8 cellular contexts compared by ENCODE assay signal in genomic region chr5:150489358-150490295, GRCh38. TPM values are rescaled to one million over a fixed set of nuclear protein-coding genes. Genes with fewer than 3 reads are reported as not detected.
A peak's percentile ranks its signal among the peaks of the same experiment; 100 is the strongest.
DNase-seq lines count a peak whose midpoint lies in the region; ATAC-seq and TF ChIP-seq lines count a peak whose summit lies in the region.

No MANE protein-coding gene starts in this region.

- peaks cover 20 to 67% of the 10 kb centered on the region in 2 experiments; a peak in 3 of 4 replicates for H3K79me1 ChIP-seq in IMR-90 (ENCODE audit: low read depth in 1 of 2, low read length in 2 of 2)

- peak overlapping the region; percentile 88 for H3K4me2 ChIP-seq in IMR-90 (ENCODE audit: low read depth, low read length)

- H3K36me3 ChIP-seq in IMR-90 (ENCODE audit: control insufficient read depth, insufficient read depth, low read length): peaks cover 3% of the 10 kb centered on the region; the same call in 1 of the 2 replicates

- peaks cover 22% of the 10 kb centered on the region for H3K9me1 ChIP-seq in IMR-90 (ENCODE audit: insufficient read depth, low read length)

- peaks cover 58% of the 10 kb centered on the region for H4K20me1 ChIP-seq in IMR-90 (ENCODE audit: insufficient read depth, low read length)

- no peak overlapping the region for H3K27ac Mint-ChIP-seq in activated T-cell treated with anti-CD3 and anti-CD28 coated beads, Interleukin-2, amount 50 U/mL, for 24 hours

- peaks cover 53% of the 10 kb centered on the region for H3K4me1 ChIP-seq in IMR-90 (ENCODE audit: control insufficient read depth, insufficient read depth, low read length)

- peak overlapping the region; percentile 50 for H2BK20ac ChIP-seq in IMR-90 (ENCODE audit: low read depth, low read length)

- peak overlapping the region; percentile 87 for H3K4ac ChIP-seq in IMR-90 (ENCODE audit: low read depth, low read length)

- no peaks in the 10 kb centered on the region for H3K9me3 ChIP-seq in IMR-90 (ENCODE audit: control insufficient read depth, insufficient read depth, low read length)

- dilution Hi-C loops in IMR-90 (cut with HindIII; ENCODE audit: low sequenced_read_pairs, unreplicated experiment): no loop called here

- H3K4me1 Mint-ChIP-seq in activated T-cell treated with anti-CD3 and anti-CD28 coated beads, Interleukin-2, amount 50 U/mL, for 24 hours (ENCODE audit: low read depth): peaks cover 11% of the 10 kb centered on the region

- no peak for TF ChIP-seq CTCF in IMR-90 (conservative IDR thresholded peaks at IDR 0.05; ENCODE audit: low read depth, low read length)
- no peak for TF ChIP-seq CTCF in dorsolateral prefrontal cortex (IDR thresholded peaks at IDR 0.05 in 54 of 56, conservative IDR thresholded peaks at IDR 0.05 in 2 of 56; ENCODE audit: low read depth in 1 of 56, partially characterized antibody in 56 of 56)

- H3K4me3 Mint-ChIP-seq in activated T-cell treated with anti-CD3 and anti-CD28 coated beads, Interleukin-2, amount 50 U/mL, for 24 hours: no peak overlapping the region

- WGBS in IMR-90 (ENCODE audit: extremely low coverage in 2 of 2, insufficient read length in 1 of 2), 2 experiments: 53% methylated on average over 2 of the region's 9 CpGs; no CpG with 5 or more reads in 1 of the 2 experiments

- H2AFZ ChIP-seq in IMR-90 (replicated peaks; ENCODE audit: low read length, poor library complexity): peak overlapping the region; percentile 17

- POLR2A ChIA-PET in IMR-90 (lab: Charles Lee; ENCODE audit: unreplicated experiment): interaction anchor here (0.6 to 1.1 kb wide), 2 partner anchors 18 to 147 kb away, joined by 3 to 7 read pairs; no protein-coding TSS in a partner anchor

- peak; percentile 84 for ATAC-seq in GM21576 (IDR thresholded peaks at IDR 0.05; ENCODE audit: unreplicated experiment)
- peak; percentile 1; the same call in 1 of the 2 replicates for ATAC-seq in IMR-90 (ENCODE audit: low read depth)

- peaks cover 14% of the 10 kb centered on the region for H3K27me3 Mint-ChIP-seq in activated T-cell treated with anti-CD3 and anti-CD28 coated beads, Interleukin-2, amount 50 U/mL, for 24 hours

- H2AK5ac ChIP-seq in IMR-90 (ENCODE audit: low read depth, low read length): peak overlapping the region; percentile 31

- H3K14ac ChIP-seq in IMR-90 (replicated peaks; ENCODE audit: low read depth, low read length): peak overlapping the region; percentile 49

- DNase-seq in G401 (ENCODE audit: low spot score) (peak; percentile 51), IMR-90 (peak; percentile 71), dorsolateral prefrontal cortex (peak in 6 of 10 donors; percentile 49 to 85 (median 70)), pons (ENCODE audit: low spot score) (peak; percentile 93)
- DNase-seq in activated T-cell treated with anti-CD3 and anti-CD28 coated beads, Interleukin-2, amount 50 U/mL, for 24 hours: no peak
- no peak for DNase-seq in activated CD4-positive, alpha-beta T cell treated with anti-CD3 and anti-CD28 coated beads, Interleukin-2, amount 50 U/mL, for 4 hours
- DNase-seq in stimulated activated naive CD4-positive, alpha-beta T cell (lab: John Stamatoyannopoulos, UW): no peak

- H4K91ac ChIP-seq in IMR-90 (ENCODE audit: insufficient read depth, low read depth, low read length): peak overlapping the region; percentile 81

- H3K56ac ChIP-seq in IMR-90 (ENCODE audit: extremely low read depth, insufficient read depth, low read length): peak overlapping the region; percentile 56; the same call in 1 of the 2 replicates

- in situ Hi-C loops in G401 (cut with HindIII; ENCODE audit: low sequenced_read_pairs) (no loop called here), IMR-90 (cut with MboI; ENCODE audit: low sequenced_read_pairs) (no loop called here)

- no TSS peak for BruUV-seq in IMR-90 (replicated peaks; lab: Mats Ljungman, UMichigan)

- no peaks in the 10 kb centered on the region for H3K9me3 Mint-ChIP-seq in activated T-cell treated with anti-CD3 and anti-CD28 coated beads, Interleukin-2, amount 50 U/mL, for 24 hours

- H3K18ac ChIP-seq in IMR-90 (ENCODE audit: low read depth, low read length): peak overlapping the region; percentile 55; the same call in 1 of the 2 replicates

- H3K23ac ChIP-seq in IMR-90 (ENCODE audit: low read depth, low read length): peak overlapping the region; percentile 74

- H2BK120ac ChIP-seq in IMR-90 (ENCODE audit: low read depth, low read length): peak overlapping the region; percentile 65

- no peak for TF ChIP-seq RAD21 in IMR-90 (IDR thresholded peaks at IDR 0.05; ENCODE audit: low read length)

- peak overlapping the region; percentile 7 for H2AK9ac ChIP-seq in IMR-90 (replicated peaks; ENCODE audit: low read depth, low read length, poor library complexity)

- peak overlapping the region; percentile 35; the same call in 1 of the 2 replicates for H3K9ac ChIP-seq in IMR-90 (ENCODE audit: low read depth, low read length)

- peak overlapping the region; percentile 70; the same call in 1 of the 2 replicates for H4K5ac ChIP-seq in IMR-90 (ENCODE audit: low read depth, low read length)

- peak overlapping the region; percentile 75 for H3K27ac ChIP-seq in IMR-90 (ENCODE audit: insufficient read depth, low read length)
- H3K27ac ChIP-seq in dorsolateral prefrontal cortex: peak overlapping the region; percentile 67 to 98 (median 95)

- no peaks in the 10 kb centered on the region for H3K36me3 Mint-ChIP-seq in activated T-cell treated with anti-CD3 and anti-CD28 coated beads, Interleukin-2, amount 50 U/mL, for 24 hours (ENCODE audit: low read depth)

- TF ChIP-seq POLR2A in IMR-90 (IDR thresholded peaks at IDR 0.05; ENCODE audit: low read depth, low read length): no peak

- CTCF ChIA-PET in IMR-90 (lab: Yijun Ruan, JAX): interaction anchor here (0.7 to 1.5 kb wide), 4 partner anchors 22 to 55 kb away, joined by 3 to 4 read pairs (median 4); partner anchors contain the start of gene RPS14

- H4K8ac ChIP-seq in IMR-90 (ENCODE audit: low read depth in 2 of 2, low read length in 2 of 2): peak overlapping the region; percentile 10 to 61; a peak in 3 of 4 replicates

- peak overlapping the region; percentile 99 for H2BK5ac ChIP-seq in IMR-90 (ENCODE audit: low read depth, low read length, poor library complexity, severe bottlenecking)

- no peak overlapping the region for H3K4me3 ChIP-seq in IMR-90 (ENCODE audit: insufficient read depth, low read depth, low read length)
- H3K4me3 ChIP-seq in dorsolateral prefrontal cortex: peak overlapping the region in 13 of 59 donors; percentile 3 to 99 (median 95)

- intact Hi-C loops in IMR-90 (cut with micrococcal nuclease) (no loop called here), dorsolateral prefrontal cortex (cut with DNase I) (loop anchor here (5.0 to 10.0 kb wide), 2 partner anchors 33 to 595 kb away; partner anchors contain the start of gene TNIP1 (in 1 of the 2))

- H3K27me3 ChIP-seq in IMR-90 (ENCODE audit: control insufficient read depth, insufficient read depth, low read length) (no peaks in the 10 kb centered on the region), dorsolateral prefrontal cortex (no peaks in the 10 kb centered on the region)

- H2BK15ac ChIP-seq in IMR-90 (ENCODE audit: low read depth, low read length): peak overlapping the region; percentile 45; the same call in 1 of the 3 replicates

TF ChIP-seq in IMR-90, 13 proteins besides CTCF, POLR2A, EP300 and RAD21:
- TF ChIP-seq RFX5 (IDR thresholded peaks at IDR 0.05; ENCODE audit: low read depth, low read length): no peak
- no peak for TF ChIP-seq CHD1 (IDR thresholded peaks at IDR 0.05; ENCODE audit: low read depth, low read length)
- no peak for TF ChIP-seq MAFK (IDR thresholded peaks at IDR 0.05; ENCODE audit: low read depth, low read length)
- no peak for TF ChIP-seq FOS (IDR thresholded peaks at IDR 0.05; ENCODE audit: low read depth, low read length)
- TF ChIP-seq CEBPB (IDR thresholded peaks at IDR 0.05; ENCODE audit: low read depth, low read length): peak; percentile 52; the same call in 1 of the 2 replicates
- no peak; the same call in 1 of the 2 replicates for TF ChIP-seq NFE2L2 (IDR thresholded peaks at IDR 0.05; ENCODE audit: low read depth, low read length)
- no peak for TF ChIP-seq SMC3 (IDR thresholded peaks at IDR 0.05; ENCODE audit: low read depth, low read length)
- TF ChIP-seq USF2 (IDR thresholded peaks at IDR 0.05; ENCODE audit: low read depth, low read length): no peak

RNA-seq across cellular contexts. Expression of gene NDST1, which starts 18.3 kb away (rescaled TPM):
- 68.1 and 76.0 TPM in 2 replicates for total RNA-seq in G401 (2014; rRNA removed; shearing (Covaris generic))
- 30.3 and 30.5 TPM in 2 replicates for total RNA-seq in IMR-90 (2012; rRNA removed)
- polyA plus RNA-seq in IMR-90 (2012; rRNA removed): 80.4 and 101 TPM in 2 replicates
- 41.4 and 74.0 TPM in 2 replicates for polyA plus RNA-seq in IMR-90 (2012; cell fraction: cytosol; rRNA removed)
- polyA plus RNA-seq in IMR-90 (2012; cell fraction: nucleus; rRNA removed; ENCODE audit: low replicate concordance): 81.4 and 121 TPM in 2 replicates
- total RNA-seq in dorsolateral prefrontal cortex: 100 to 1,000 TPM in 43 of 120 experiments, 10 to 100 TPM in 77; 64.3 to 163 (median 92.5) TPM

RNA-seq across cellular contexts. Expression of gene RPS14, which starts 40.1 kb away (rescaled TPM):
- 3,973 and 5,195 TPM in 2 replicates for total RNA-seq in G401 (2014; rRNA removed; shearing (Covaris generic))
- total RNA-seq in IMR-90 (2012; rRNA removed) (7,310 and 7,583 TPM in 2 replicates), dorsolateral prefrontal cortex (100 to 1,000 TPM; 441 to 866 (median 635) TPM)
- polyA plus RNA-seq in IMR-90 (2012; rRNA removed): 6,296 and 6,747 TPM in 2 replicates
- polyA plus RNA-seq in IMR-90 (2012; cell fraction: cytosol; rRNA removed): 5,609 and 17,745 TPM in 2 replicates
- polyA plus RNA-seq in IMR-90 (2012; cell fraction: nucleus; rRNA removed; ENCODE audit: low replicate concordance): 873 and 3,349 TPM in 2 replicates

Comparison
In these comparisons a context has a peak if more than half of its experiments do, and no peak if none do; other contexts are left out.
1. DNase-seq: peak in G401 (single experiment), IMR-90 (single experiment), dorsolateral prefrontal cortex (6 of 10) and pons (single experiment); none in activated T-cell treated with anti-CD3 and anti-CD28 coated beads, Interleukin-2, amount 50 U/mL, for 24 hours (single experiment), activated CD4-positive, alpha-beta T cell treated with anti-CD3 and anti-CD28 coated beads, Interleukin-2, amount 50 U/mL, for 4 hours (0 of 2) and stimulated activated naive CD4-positive, alpha-beta T cell (0 of 6).